Comparison of ENCODE assay signal across 17 cellular contexts in genomic region chr16:11843206-11843605, GRCh38. TPM values are rescaled to one million over a fixed set of nuclear protein-coding genes. Genes with fewer than 3 reads are reported as not detected.
DNase-seq lines count a peak whose midpoint lies in the region; ATAC-seq, FAIRE-seq and TF ChIP-seq lines count a peak whose summit lies in the region.
"Had no signal": no experiment of that assay in that cellular context is flagged by ENCODE, and none has a peak within 500 bp of the region (broad histone marks: within the 10 kb centered on the region; RNA-seq: fewer than 3 reads in every experiment).

No MANE protein-coding gene starts in this region.

- ATAC-seq in K562 (no peak), left lobe of liver (no peak), HG03175 (IDR thresholded peaks at IDR 0.05; ENCODE audit: unreplicated experiment) (no peak)

- no peak overlapping the region for H3K4me3 Mint-ChIP-seq in activated naive CD8-positive, alpha-beta T cell
- H3K4me3 Mint-ChIP-seq in activated naive CD8-positive, alpha-beta T cell treated with anti-CD3 and anti-CD28 coated beads for 36 hours = no peak overlapping the region
- H3K4me3 Mint-ChIP-seq: CD4-positive, alpha-beta memory T cell; H9; HFFc6 had no signal

- DNase-seq in activated naive CD8-positive, alpha-beta T cell treated with anti-CD3 and anti-CD28 coated beads for 36 hours = no peak
- DNase-seq in K562 (ENCODE audit: extremely low read depth in 1 of 4, low spot score in 3 of 4) (no peak), left lobe of liver (ENCODE audit: low spot score) (peak; percentile 31), NCI-H146 (lab: John Stamatoyannopoulos, UW) (no peak)
- DNase-seq: Calu3; CD4-positive, alpha-beta memory T cell; COR-L47; DMS53; DND-41; GM23248; H9; HFFc6 had no signal

- H3K9me1 ChIP-seq in K562 (ENCODE audit: control insufficient read depth, insufficient read depth, low read length) = no peaks in the 10 kb centered on the region

- no peak overlapping the region for H3K27ac ChIP-seq in K562 (ENCODE audit: extremely low read depth, low read depth, low read length)
- H3K27ac ChIP-seq: GM23248 had no signal

- peaks cover 41% of the 10 kb centered on the region for H3K79me2 ChIP-seq in K562 (ENCODE audit: control insufficient read depth, insufficient read depth, low read length)

- no peak overlapping the region for H3K4me2 ChIP-seq in K562 (ENCODE audit: insufficient read depth, low read length)

- H3K27me3 ChIP-seq in K562 (ENCODE audit: control insufficient read depth in 2 of 2, insufficient read depth in 2 of 2, low read length in 2 of 2) = no peaks in the 10 kb centered on the region

- TF ChIP-seq POLR2A in K562 (conservative IDR thresholded peaks at IDR 0.05) = no peak

- H3K36me3 Mint-ChIP-seq in activated naive CD8-positive, alpha-beta T cell = peaks cover 5% of the 10 kb centered on the region
- H3K36me3 Mint-ChIP-seq in activated naive CD8-positive, alpha-beta T cell treated with anti-CD3 and anti-CD28 coated beads for 36 hours = peaks cover 39% of the 10 kb centered on the region

- TF ChIP-seq EP300 in K562 (IDR thresholded peaks at IDR 0.05; ENCODE audit: low read length) = no peak

- peaks cover 30% of the 10 kb centered on the region for H3K4me1 Mint-ChIP-seq in activated naive CD8-positive, alpha-beta T cell (ENCODE audit: low read depth)
- peaks cover 16% of the 10 kb centered on the region for H3K4me1 Mint-ChIP-seq in activated naive CD8-positive, alpha-beta T cell treated with anti-CD3 and anti-CD28 coated beads for 36 hours
- H3K4me1 Mint-ChIP-seq: H9 had no signal

- H3K4me1 ChIP-seq in K562 (replicated peaks in 1 of 2; ENCODE audit: control insufficient read depth in 2 of 2, insufficient read depth in 2 of 2, low read length in 2 of 2) = no peaks in the 10 kb centered on the region

- no peaks in the 10 kb centered on the region for H3K9me3 Mint-ChIP-seq in activated naive CD8-positive, alpha-beta T cell (ENCODE audit: low read depth)
- H3K9me3 Mint-ChIP-seq in activated naive CD8-positive, alpha-beta T cell treated with anti-CD3 and anti-CD28 coated beads for 36 hours = no peaks in the 10 kb centered on the region
- H3K9me3 Mint-ChIP-seq: H9, HFFc6 had no signal

- H3K27ac Mint-ChIP-seq in activated naive CD8-positive, alpha-beta T cell = peak overlapping the region; percentile 16
- no peak overlapping the region for H3K27ac Mint-ChIP-seq in activated naive CD8-positive, alpha-beta T cell treated with anti-CD3 and anti-CD28 coated beads for 36 hours
- H3K27ac Mint-ChIP-seq: HFFc6 had no signal

- TF ChIP-seq CTCF in K562 (IDR thresholded peaks at IDR 0.05 in 2 of 3, conservative IDR thresholded peaks at IDR 0.05 in 1 of 3; ENCODE audit: insufficient read depth in 2 of 3, low read depth in 1 of 3, low read length in 3 of 3) = no peak

- intact Hi-C loops in K562 (cut with micrococcal nuclease) = no loop called here

- H3K36me3 ChIP-seq in K562 (ENCODE audit: control insufficient read depth, insufficient read depth, low read length) = peaks cover 94% of the 10 kb centered on the region

- H3K9ac ChIP-seq in K562 (ENCODE audit: insufficient read depth in 1 of 2, low read depth in 2 of 2, low read length in 2 of 2) = no peak overlapping the region
- H3K9ac ChIP-seq: GM23248 had no signal

- no peak overlapping the region for H2AFZ ChIP-seq in K562 (ENCODE audit: low read depth, low read length)
- H2AFZ ChIP-seq: GM23248 had no signal

- no peak for FAIRE-seq in K562 (lab: Jason Lieb, UNC)
- FAIRE-seq: G401.6, GM12892, GM19239 had no signal

- POLR2A ChIA-PET in K562 (lab: Yijun Ruan, JAX) = interaction anchor here (1.4 to 2.2 kb wide), 2 partner anchors 8 kb away, joined by 5 to 6 read pairs; partner anchors contain the start of gene RSL1D1

- no peak overlapping the region for H3K4me3 ChIP-seq in K562
- H3K4me3 ChIP-seq: GM23248 had no signal

- in situ Hi-C loops in K562 (cut with MboI) = no loop called here

- 95% methylated on average over 11 of the region's 11 CpGs for WGBS in K562 (ENCODE audit: insufficient coverage, low coverage, missing lambda C conversion rate)

- no peaks in the 10 kb centered on the region for H3K27me3 Mint-ChIP-seq in activated naive CD8-positive, alpha-beta T cell
- H3K27me3 Mint-ChIP-seq in activated naive CD8-positive, alpha-beta T cell treated with anti-CD3 and anti-CD28 coated beads for 36 hours = no peaks in the 10 kb centered on the region
- H3K27me3 Mint-ChIP-seq: CD4-positive, alpha-beta memory T cell had no signal

- CTCF ChIA-PET in K562 (lab: Yijun Ruan, JAX; ENCODE audit: low intra/inter-chr PET ratio) = no interaction called here

- peaks cover 4% of the 10 kb centered on the region; the same call in 1 of the 2 replicates for H4K20me1 ChIP-seq in K562 (replicated peaks; ENCODE audit: control insufficient read depth, insufficient read depth, low read length)

- BruUV-seq in K562 (replicated peaks; lab: Mats Ljungman, UMichigan) = no TSS peak

- no peak for TF ChIP-seq RAD21 in K562 (CRISPR knock-in tag; conservative IDR thresholded peaks at IDR 0.05 in 1 of 2, IDR thresholded peaks at IDR 0.05 in 1 of 2)

- H3K9me3 ChIP-seq in K562 (replicated peaks; ENCODE audit: control insufficient read depth, insufficient read depth, low read depth, low read length) = no peaks in the 10 kb centered on the region

TF ChIP-seq in K562, 482 proteins besides CTCF, POLR2A, EP300 and RAD21 (continues in another document):
- 0 out of 2 replicates have a peak, but pooled peaks have one; percentile 25 for TF ChIP-seq RBFOX2 (IDR thresholded peaks at IDR 0.05; ENCODE audit: low read depth, low read length)
- no peak for TF ChIP-seq FOXA1 (IDR thresholded peaks at IDR 0.05; ENCODE audit: borderline replicate concordance)
- no peak for TF ChIP-seq CBFA2T2 (conservative IDR thresholded peaks at IDR 0.05)
- no peak for TF ChIP-seq PHB (CRISPR knock-in tag; IDR thresholded peaks at IDR 0.05)
- no peak for TF ChIP-seq RCOR1 (IDR thresholded peaks at IDR 0.05; ENCODE audit: borderline replicate concordance in 1 of 2, low read depth in 2 of 2, low read length in 2 of 2)
- no peak for TF ChIP-seq HEY1 (CRISPR knock-in tag; IDR thresholded peaks at IDR 0.05; ENCODE audit: borderline replicate concordance)
- TF ChIP-seq POU5F1 (IDR thresholded peaks at IDR 0.05; ENCODE audit: borderline replicate concordance, low read depth, low read length, partially characterized antibody) = no peak
- no peak for TF ChIP-seq CREB1 (IDR thresholded peaks at IDR 0.05)
- no peak for TF ChIP-seq CREB1 (CRISPR knock-in tag; IDR thresholded peaks at IDR 0.05)
- TF ChIP-seq SOX6 (IDR thresholded peaks at IDR 0.05) = no peak
- no peak for TF ChIP-seq PKNOX1 (IDR thresholded peaks at IDR 0.05)

RNA-seq across cellular contexts. Expression of gene RSL1D1, which starts 8.1 kb away (rescaled TPM):
- total RNA-seq in activated naive CD8-positive, alpha-beta T cell treated with anti-CD3 and anti-CD28 coated beads for 36 hours = 100 to 1,000 TPM; 434 to 441 TPM
- 42.4 and 101 TPM in 2 replicates for total RNA-seq in K562 (2011; cell fraction: chromatin; rRNA removed; ENCODE audit: low replicate concordance)
- 21.6 and 23.8 TPM in 2 replicates for total RNA-seq in K562 (2011; cell fraction: nucleolus; rRNA removed)
- 42.6 and 45.0 TPM in 2 replicates for total RNA-seq in K562 (2011; cell fraction: nucleoplasm; rRNA removed)
- 259 and 349 TPM in 2 replicates for total RNA-seq in K562 (2014; rRNA removed)
- 418 and 492 TPM in 2 replicates for total RNA-seq in K562 (2014; rRNA removed; fragmentation: Illumina TruSeq; extraction: Trizol)
- 374 and 403 TPM in 2 replicates for total RNA-seq in K562 (2015; rRNA removed; fragmentation: Illumina TruSeq; extraction: Trizol)
- total RNA-seq in K562 (2021) = 254 and 259 TPM in 2 replicates
- polyA plus RNA-seq in K562 (2011; rRNA removed) = 169 and 299 TPM in 2 replicates
- polyA plus RNA-seq in K562 (2011; cell fraction: cytosol; rRNA removed) = 28.7 and 70.6 TPM in 2 replicates
- 9.9 and 15.9 TPM in 2 replicates for polyA plus RNA-seq in K562 (2011; cell fraction: nucleus; rRNA removed)
- polyA plus RNA-seq in K562 (2012) = 271 and 287 TPM in 2 replicates
- polyA plus RNA-seq in K562 (2014; fragmentation: Illumina TruSeq; extraction: Trizol) = 598 and 753 TPM in 2 replicates
- polyA plus RNA-seq in K562 (2014; fragmentation: Nextera tagmentation; extraction: Ambion mirVana) = 100 to 1,000 TPM; 373 to 662 TPM
- 240 and 316 TPM in 2 replicates for polyA plus RNA-seq in K562 (2014; rRNA removed)
- 215 and 235 TPM in 2 replicates for polyA minus RNA-seq in K562 (2011; rRNA and poly(A)+ RNA removed)
- 129 and 176 TPM in 2 replicates for polyA minus RNA-seq in K562 (2011; cell fraction: cytosol; rRNA and poly(A)+ RNA removed)
- polyA minus RNA-seq in K562 (2011; cell fraction: nucleus; rRNA and poly(A)+ RNA removed) = 19.4 and 36.3 TPM in 2 replicates
- total RNA-seq in left lobe of liver = 43.0 TPM

RNA-seq across cellular contexts. Expression of gene ZC3H7A, which starts 46.1 kb away (rescaled TPM):
- total RNA-seq in activated naive CD8-positive, alpha-beta T cell treated with anti-CD3 and anti-CD28 coated beads for 36 hours = 10 to 100 TPM; 54.1 to 57.9 TPM
- total RNA-seq in K562 (2011; cell fraction: chromatin; rRNA removed; ENCODE audit: low replicate concordance) = 92.3 and 244 TPM in 2 replicates
- 39.2 and 47.5 TPM in 2 replicates for total RNA-seq in K562 (2011; cell fraction: nucleolus; rRNA removed)
- 76.0 and 89.8 TPM in 2 replicates for total RNA-seq in K562 (2011; cell fraction: nucleoplasm; rRNA removed)
- 19.8 and 21.7 TPM in 2 replicates for total RNA-seq in K562 (2014; rRNA removed)
- total RNA-seq in K562 (2014; rRNA removed; fragmentation: Illumina TruSeq; extraction: Trizol) = 23.7 and 27.1 TPM in 2 replicates
- 26.4 and 28.2 TPM in 2 replicates for total RNA-seq in K562 (2015; rRNA removed; fragmentation: Illumina TruSeq; extraction: Trizol)
- 37.1 and 39.4 TPM in 2 replicates for total RNA-seq in K562 (2021)
- polyA plus RNA-seq in K562 (2011; rRNA removed) = 30.7 and 31.3 TPM in 2 replicates
- polyA plus RNA-seq in K562 (2011; cell fraction: cytosol; rRNA removed) = 12.1 and 24.5 TPM in 2 replicates
- 63.0 and 102 TPM in 2 replicates for polyA plus RNA-seq in K562 (2011; cell fraction: nucleus; rRNA removed)
- 26.6 and 30.4 TPM in 2 replicates for polyA plus RNA-seq in K562 (2012)
- polyA plus RNA-seq in K562 (2014; fragmentation: Illumina TruSeq; extraction: Trizol) = 40.0 and 49.1 TPM in 2 replicates
- polyA plus RNA-seq in K562 (2014; fragmentation: Nextera tagmentation; extraction: Ambion mirVana) = 10 to 100 TPM; 22.5 to 23.1 TPM
- polyA plus RNA-seq in K562 (2014; rRNA removed) = 26.0 and 35.8 TPM in 2 replicates
- 29.4 and 36.0 TPM in 2 replicates for polyA minus RNA-seq in K562 (2011; rRNA and poly(A)+ RNA removed)
- polyA minus RNA-seq in K562 (2011; cell fraction: cytosol; rRNA and poly(A)+ RNA removed) = 13.3 and 17.7 TPM in 2 replicates
- 19.3 and 44.3 TPM in 2 replicates for polyA minus RNA-seq in K562 (2011; cell fraction: nucleus; rRNA and poly(A)+ RNA removed)
- total RNA-seq in left lobe of liver = 20.5 TPM
